ENCODE assay signal across 10 cellular contexts in the genomic region with DNA sequence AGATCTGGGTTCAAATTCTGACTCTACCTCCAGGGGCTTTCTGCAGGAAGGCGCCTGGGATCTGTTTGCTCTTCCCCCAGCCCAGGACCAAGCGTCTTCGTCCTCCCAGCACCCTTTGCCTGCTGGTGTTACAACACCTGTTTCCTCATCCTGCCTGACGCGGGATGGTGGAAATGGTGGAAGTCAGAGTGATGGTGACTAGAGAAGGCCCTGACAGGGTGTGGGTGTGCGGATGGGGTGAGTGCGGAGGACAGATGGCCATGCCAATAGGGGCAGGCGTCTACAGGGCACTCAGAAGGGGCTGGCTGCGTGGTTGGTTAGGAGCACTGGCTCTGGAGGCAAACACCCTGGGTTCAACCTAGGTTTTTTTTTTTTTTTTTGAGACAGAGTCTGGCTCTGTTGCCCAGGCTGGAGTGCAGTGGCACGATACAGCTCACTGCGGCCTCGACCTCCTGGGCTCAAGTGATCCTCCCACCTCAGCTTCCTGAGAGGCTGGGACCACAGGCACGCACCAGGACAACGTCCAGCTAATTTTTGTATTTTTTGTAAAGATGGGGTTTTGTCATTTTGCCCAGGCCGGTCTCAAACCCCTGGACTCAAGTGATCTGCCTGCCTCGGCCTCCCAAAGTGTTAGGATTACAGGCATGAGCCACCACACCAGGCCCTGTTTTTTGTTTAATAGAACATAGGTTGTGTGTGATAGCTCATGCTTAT. TPM values are rescaled to one million over a fixed set of nuclear protein-coding genes. Genes with fewer than 3 reads are reported as not detected.
DNase-seq lines count a peak whose midpoint lies in the region; TF ChIP-seq lines count a peak whose summit lies in the region.
"Had no signal": no experiment of that assay in that cellular context is flagged by ENCODE, and none has a peak within 500 bp of the region (broad histone marks: within the 10 kb centered on the region; RNA-seq: fewer than 3 reads in every experiment).

No MANE protein-coding gene starts in this region.

- H3K27ac Mint-ChIP-seq in activated T-cell treated with anti-CD3 and anti-CD28 coated beads, Interleukin-2, amount 50 U/mL, for 24 hours = peak overlapping the region; percentile 56

- H3K9me3 Mint-ChIP-seq in activated T-cell treated with anti-CD3 and anti-CD28 coated beads, Interleukin-2, amount 50 U/mL, for 24 hours = no peaks in the 10 kb centered on the region

- TF ChIP-seq CTCF in ascending aorta (IDR thresholded peaks at IDR 0.05) = no peak
- TF ChIP-seq CTCF in transverse colon (IDR thresholded peaks at IDR 0.05) = no peak

- H3K27ac ChIP-seq in ascending aorta = peak overlapping the region; percentile 57 to 73
- peak overlapping the region; percentile 70 to 85 (median 78) for H3K27ac ChIP-seq in transverse colon

- H3K27me3 Mint-ChIP-seq in activated T-cell treated with anti-CD3 and anti-CD28 coated beads, Interleukin-2, amount 50 U/mL, for 24 hours = no peaks in the 10 kb centered on the region

- peaks cover 33% of the 10 kb centered on the region for H3K4me1 Mint-ChIP-seq in activated T-cell treated with anti-CD3 and anti-CD28 coated beads, Interleukin-2, amount 50 U/mL, for 24 hours (ENCODE audit: low read depth)

- H3K4me1 ChIP-seq in ascending aorta = peaks cover 2 to 3% of the 10 kb centered on the region in 2 donors
- H3K4me1 ChIP-seq in transverse colon = peaks cover 0 to 10% (median 9%) of the 10 kb centered on the region in 4 donors

- H3K9me3 ChIP-seq in ascending aorta (no peaks in the 10 kb centered on the region), transverse colon (no peaks in the 10 kb centered on the region)

- DNase-seq in activated T-cell treated with anti-CD3 and anti-CD28 coated beads, Interleukin-2, amount 50 U/mL, for 24 hours = peak; percentile 41
- DNase-seq in activated T-cell treated with anti-CD3 and anti-CD28 coated beads for 4 hours = no peak
- DNase-seq in ascending aorta (ENCODE audit: low spot score in 2 of 2) = no peak
- peak; percentile 76 to 85 for DNase-seq in lung microvascular endothelial cell (ENCODE audit: low read depth in 2 of 2)
- peak; percentile 47 for DNase-seq in transverse colon
- no peak for DNase-seq in DMS 273 treated with DMSO at 0.1 percent for 48 hours (lab: John Stamatoyannopoulos, UW)
- DNase-seq in kidney tubule cell (ENCODE audit: low spot score) = no peak
- DNase-seq in NCI-H524 (lab: John Stamatoyannopoulos, UW) = no peak
- DNase-seq: cortex of kidney, retina had no signal

- no peak for TF ChIP-seq EP300 in transverse colon (IDR thresholded peaks at IDR 0.05; ENCODE audit: low read depth)

- in situ Hi-C loops in transverse colon (cut with MboI; ENCODE audit: low pct_ligation_motif_present in 1 of 4, low pct_unique_long_range_greater_than_20kb in 1 of 4, low sequenced_read_pairs in 3 of 4) = loop anchor here in 2 of 4 donors (25.0 kb wide), 2 partner anchors 113 to 338 kb away; no protein-coding TSS in a partner anchor

- WGBS in transverse colon (ENCODE audit: low coverage in 1 of 2), 2 donors = 73 to 83% methylated on average over 3 to 16 of the region's 16 CpGs

- H3K4me3 ChIP-seq in ascending aorta (peak overlapping the region; percentile 59 to 83), transverse colon (peak overlapping the region in 3 of 4 donors; percentile 43 to 68 (median 64))

- H3K36me3 ChIP-seq in ascending aorta (no peaks in the 10 kb centered on the region), transverse colon (no peaks in the 10 kb centered on the region)

- H3K36me3 Mint-ChIP-seq in activated T-cell treated with anti-CD3 and anti-CD28 coated beads, Interleukin-2, amount 50 U/mL, for 24 hours (ENCODE audit: low read depth) = peaks cover 20% of the 10 kb centered on the region

- no peaks in the 10 kb centered on the region for H3K27me3 ChIP-seq in ascending aorta
- H3K27me3 ChIP-seq in transverse colon = no peaks in the 10 kb centered on the region

- H3K4me3 Mint-ChIP-seq in activated T-cell treated with anti-CD3 and anti-CD28 coated beads, Interleukin-2, amount 50 U/mL, for 24 hours = peak overlapping the region; percentile 87

- intact Hi-C loops in ascending aorta (cut with DNase I) (no loop called here), transverse colon (cut with DNase I; ENCODE audit: low total_unique reads) (no loop called here)

- TF ChIP-seq POLR2A in transverse colon (IDR thresholded peaks at IDR 0.05) = peak; percentile 6

RNA-seq across cellular contexts. Expression of gene THEMIS2, which starts 1.5 kb away (rescaled TPM):
- total RNA-seq in ascending aorta = 206 TPM
- total RNA-seq in lung microvascular endothelial cell = 34.7 and 35.9 TPM in 2 replicates
- total RNA-seq in transverse colon = 10 to 100 TPM in 3 of 4 donors, under 1 TPM in 1; 1.00 to 27.9 (median 18.6) TPM

RNA-seq across cellular contexts. Expression of gene RPA2, which starts 40.5 kb away (rescaled TPM):
- 36.8 TPM for total RNA-seq in ascending aorta
- total RNA-seq in lung microvascular endothelial cell = 41.1 and 47.5 TPM in 2 replicates
- total RNA-seq in transverse colon = 10 to 100 TPM in 3 of 4 donors, 1 to 10 TPM in 1; 2.0 to 26.6 (median 16.6) TPM

RNA-seq across cellular contexts. Expression of gene PPP1R8, which starts 43.2 kb away (rescaled TPM):
- total RNA-seq in ascending aorta (7.1 TPM), lung microvascular endothelial cell (47.7 and 56.5 TPM in 2 replicates), transverse colon (10 to 100 TPM; 15.1 to 32.9 (median 28.0) TPM)

Comparison
In these comparisons a context has a peak if more than half of its experiments do, and no peak if none do; other contexts are left out.
1. DNase-seq: peak in activated T-cell treated with anti-CD3 and anti-CD28 coated beads, Interleukin-2, amount 50 U/mL, for 24 hours (single experiment), lung microvascular endothelial cell (2 of 2) and transverse colon (single experiment); none in activated T-cell treated with anti-CD3 and anti-CD28 coated beads for 4 hours (single experiment), ascending aorta (0 of 2), DMS 273 treated with DMSO at 0.1 percent for 48 hours (single experiment), kidney tubule cell (single experiment) and NCI-H524 (0 of 2).